30 cellular contexts compared by ENCODE assay signal in genomic region chr7:13197501-13197900, GRCh38.
A peak's percentile ranks its signal among the peaks of the same experiment; 100 is the strongest.
DNase-seq lines count a peak whose midpoint lies in the region; ATAC-seq, FAIRE-seq and TF ChIP-seq lines count a peak whose summit lies in the region.
"Had no signal": no experiment of that assay in that cellular context is flagged by ENCODE, and none has a peak within 500 bp of the region (broad histone marks: within the 10 kb centered on the region; RNA-seq: fewer than 3 reads in every experiment).

No MANE protein-coding gene starts in this region.

- no peak overlapping the region for H2AFZ ChIP-seq in IMR-90 (replicated peaks; ENCODE audit: low read length, poor library complexity)
- peak overlapping the region; percentile 8; the same call in 1 of the 2 replicates for H2AFZ ChIP-seq in K562 (ENCODE audit: low read depth, low read length)

- no peak overlapping the region for H4K8ac ChIP-seq in IMR-90 (ENCODE audit: low read depth in 2 of 2, low read length in 2 of 2)

- no peaks in the 10 kb centered on the region for H3K79me2 ChIP-seq in K562 (ENCODE audit: control insufficient read depth, insufficient read depth, low read length)

- no peak overlapping the region for H2BK5ac ChIP-seq in IMR-90 (ENCODE audit: low read depth, low read length, poor library complexity, severe bottlenecking)

- FAIRE-seq in K562 (lab: Jason Lieb, UNC) = no peak
- FAIRE-seq: G401.6, islet of Langerhans had no signal

- no peak for TF ChIP-seq EP300 in K562 (IDR thresholded peaks at IDR 0.05; ENCODE audit: low read length)

- H3K4ac ChIP-seq in IMR-90 (ENCODE audit: low read depth, low read length) = no peak overlapping the region

- no CpG with 5 or more reads among the region's 2 CpGs for WGBS in IMR-90 (ENCODE audit: extremely low coverage in 2 of 2, insufficient read length in 1 of 2), 2 experiments
- 5% methylated on average over 2 of the region's 2 CpGs for WGBS in K562 (ENCODE audit: insufficient coverage, low coverage, missing lambda C conversion rate)

- H3K27ac ChIP-seq in IMR-90 (ENCODE audit: insufficient read depth, low read length) (no peak overlapping the region), K562 (ENCODE audit: extremely low read depth, low read depth, low read length) (no peak overlapping the region), brain microvascular endothelial cell (no peak overlapping the region)
- H3K27ac ChIP-seq: breast epithelium, C4-2B, coronary artery, left lung, Peyer's patch, prostate gland, sigmoid colon had no signal

- no peak for TF ChIP-seq POLR2A in IMR-90 (IDR thresholded peaks at IDR 0.05; ENCODE audit: low read depth, low read length)
- TF ChIP-seq POLR2A in K562 (conservative IDR thresholded peaks at IDR 0.05) = no peak

- H2BK15ac ChIP-seq in IMR-90 (ENCODE audit: low read depth, low read length) = no peak overlapping the region

- TF ChIP-seq RAD21 in IMR-90 (IDR thresholded peaks at IDR 0.05; ENCODE audit: low read length) (no peak), K562 (CRISPR knock-in tag; conservative IDR thresholded peaks at IDR 0.05 in 1 of 2, IDR thresholded peaks at IDR 0.05 in 1 of 2) (no peak)

- no peak overlapping the region for H3K4me2 ChIP-seq in IMR-90 (ENCODE audit: low read depth, low read length)
- H3K4me2 ChIP-seq in K562 (ENCODE audit: insufficient read depth, low read length) = no peak overlapping the region

- H3K36me3 ChIP-seq in IMR-90 (ENCODE audit: control insufficient read depth, insufficient read depth, low read length) (no peaks in the 10 kb centered on the region), K562 (ENCODE audit: control insufficient read depth, insufficient read depth, low read length) (no peaks in the 10 kb centered on the region), brain microvascular endothelial cell (replicated peaks) (no peaks in the 10 kb centered on the region)
- H3K36me3 ChIP-seq: breast epithelium, HAP-1, left lung, Peyer's patch, prostate gland, sigmoid colon had no signal

- H2BK120ac ChIP-seq in IMR-90 (ENCODE audit: low read depth, low read length) = no peak overlapping the region

- H3K18ac ChIP-seq in IMR-90 (ENCODE audit: low read depth, low read length) = no peak overlapping the region

- CTCF ChIA-PET in IMR-90 (lab: Yijun Ruan, JAX) (no interaction called here), K562 (lab: Yijun Ruan, JAX; ENCODE audit: low intra/inter-chr PET ratio) (no interaction called here)

- H3K9me1 ChIP-seq in IMR-90 (ENCODE audit: insufficient read depth, low read length) (no peaks in the 10 kb centered on the region), K562 (ENCODE audit: control insufficient read depth, insufficient read depth, low read length) (no peaks in the 10 kb centered on the region)

- dilution Hi-C loops in IMR-90 (cut with HindIII; ENCODE audit: low sequenced_read_pairs, unreplicated experiment) = no loop called here

- no peaks in the 10 kb centered on the region for H3K79me1 ChIP-seq in IMR-90 (ENCODE audit: low read depth in 1 of 2, low read length in 2 of 2)

- TF ChIP-seq CTCF in IMR-90 (conservative IDR thresholded peaks at IDR 0.05; ENCODE audit: low read depth, low read length) (no peak), K562 (IDR thresholded peaks at IDR 0.05 in 2 of 3, conservative IDR thresholded peaks at IDR 0.05 in 1 of 3; ENCODE audit: insufficient read depth in 2 of 3, low read depth in 1 of 3, low read length in 3 of 3) (no peak), fibroblast of villous mesenchyme (IDR thresholded peaks at IDR 0.05; ENCODE audit: insufficient read depth, low read depth, low read length) (no peak), brain microvascular endothelial cell (IDR thresholded peaks at IDR 0.05; ENCODE audit: low read depth, low read length, missing control alignments) (no peak)

- no peak overlapping the region for H3K4me3 ChIP-seq in IMR-90 (ENCODE audit: insufficient read depth, low read depth, low read length)
- H3K4me3 ChIP-seq in K562 = no peak overlapping the region
- H3K4me3 ChIP-seq in fibroblast of villous mesenchyme (ENCODE audit: low read depth, low read length) = no peak overlapping the region
- H3K4me3 ChIP-seq in brain microvascular endothelial cell (ENCODE audit: low read depth, low read length) = no peak overlapping the region
- H3K4me3 ChIP-seq: breast epithelium, coronary artery, HAP-1, left lung, Peyer's patch, prostate gland, sigmoid colon had no signal

- no peaks in the 10 kb centered on the region for H3K4me1 ChIP-seq in IMR-90 (ENCODE audit: control insufficient read depth, insufficient read depth, low read length)
- no peaks in the 10 kb centered on the region for H3K4me1 ChIP-seq in K562 (replicated peaks in 1 of 2; ENCODE audit: control insufficient read depth in 2 of 2, insufficient read depth in 2 of 2, low read length in 2 of 2)
- H3K4me1 ChIP-seq: breast epithelium, HAP-1, left lung, Peyer's patch, prostate gland, sigmoid colon had no signal

- H4K91ac ChIP-seq in IMR-90 (ENCODE audit: insufficient read depth, low read depth, low read length) = no peak overlapping the region

- H3K9ac ChIP-seq in IMR-90 (ENCODE audit: low read depth, low read length) (no peak overlapping the region), K562 (ENCODE audit: insufficient read depth in 1 of 2, low read depth in 2 of 2, low read length in 2 of 2) (no peak overlapping the region)

- no peak overlapping the region for H3K23ac ChIP-seq in IMR-90 (ENCODE audit: low read depth, low read length)

- ATAC-seq in IMR-90 (ENCODE audit: low read depth) (peak; percentile 57; the same call in 1 of the 2 replicates), K562 (no peak), GM18909 (IDR thresholded peaks at IDR 0.05; ENCODE audit: poor library complexity, unreplicated experiment) (no peak)
- ATAC-seq: activated CD8-positive, alpha-beta memory T cell treated with anti-CD3 and anti-CD28 coated beads, Interleukin-2, amount 10 ng/mL, durations not matched to agents 7 days and 5 days; left lung; naive thymus-derived CD4-positive, alpha-beta T cell; stimulated activated naive B cell treated with anti-CD40 and anti-IgM and Interleukin-4, amounts not matched to agents 10 μg/mL and 1 μg/mL and 100 μg/mL, for 72 hours had no signal

- peak; percentile 13 for DNase-seq in EH (ENCODE audit: low read depth)
- peak; percentile 60 for DNase-seq in IMR-90
- no peak for DNase-seq in K562 (ENCODE audit: extremely low read depth in 1 of 4, low spot score in 3 of 4)
- peak; percentile 7 for DNase-seq in fibroblast of villous mesenchyme (ENCODE audit: low read depth)
- no peak for DNase-seq in brain microvascular endothelial cell
- no peak for DNase-seq in DMS153 (lab: John Stamatoyannopoulos, UW)
- no peak for DNase-seq in NOMO-1 treated with DMSO at 0.1 percent for 48 hours (lab: John Stamatoyannopoulos, UW; ENCODE audit: unreplicated experiment)
- DNase-seq: activated CD8-positive, alpha-beta memory T cell treated with anti-CD3 and anti-CD28 coated beads, Interleukin-2, amount 10 ng/mL, durations not matched to agents 7 days and 5 days; activated T-cell treated with anti-CD3 and anti-CD28 coated beads, Interleukin-2, amount 50 U/mL, for 48 hours; effector memory CD4-positive, alpha-beta T cell; erythroblast; left lung; naive thymus-derived CD4-positive, alpha-beta T cell; NCI-H1048; NCI-H187; NCI-H2171 treated with DMSO at 0.1 percent for 48 hours; NCI-H526 treated with DMSO at 0.1 percent for 48 hours; Peyer's patch; SHP77 treated with DMSO at 0.1 percent for 48 hours; sigmoid colon; stimulated activated CD4-positive, alpha-beta T cell treated with anti-CD3 and anti-CD28 coated beads, Interleukin-15, amount 100 ng/mL, for 24 hours; stimulated activated naive B cell treated with anti-CD40 and anti-IgM and Interleukin-4, amounts not matched to agents 10 μg/mL and 1 μg/mL and 100 μg/mL, for 72 hours had no signal

- H2AK5ac ChIP-seq in IMR-90 (ENCODE audit: low read depth, low read length) = no peak overlapping the region

- H3K9me3 ChIP-seq in IMR-90 (ENCODE audit: control insufficient read depth, insufficient read depth, low read length) = no peaks in the 10 kb centered on the region
- H3K9me3 ChIP-seq in K562 (replicated peaks; ENCODE audit: control insufficient read depth, insufficient read depth, low read depth, low read length) = no peaks in the 10 kb centered on the region
- H3K9me3 ChIP-seq: breast epithelium, HAP-1, left lung, Peyer's patch, prostate gland, sigmoid colon had no signal

- H4K20me1 ChIP-seq in IMR-90 (ENCODE audit: insufficient read depth, low read length) (no peaks in the 10 kb centered on the region), K562 (replicated peaks; ENCODE audit: control insufficient read depth, insufficient read depth, low read length) (no peaks in the 10 kb centered on the region)

- in situ Hi-C loops in IMR-90 (cut with MboI; ENCODE audit: low sequenced_read_pairs) (no loop called here), K562 (cut with MboI) (no loop called here), brain microvascular endothelial cell (cut with HindIII; ENCODE audit: low pct_ligation_motif_present, low sequenced_read_pairs) (no loop called here)

- H4K5ac ChIP-seq in IMR-90 (ENCODE audit: low read depth, low read length) = no peak overlapping the region

- no TSS peak for BruUV-seq in IMR-90 (replicated peaks; lab: Mats Ljungman, UMichigan)
- no TSS peak for BruUV-seq in K562 (replicated peaks; lab: Mats Ljungman, UMichigan)

- intact Hi-C loops in IMR-90 (cut with micrococcal nuclease) (loop anchor here (5.0 kb wide), 1 partner anchor 510 kb away; the partner anchor contains the start of gene ARL4A), K562 (cut with micrococcal nuclease) (no loop called here)

- no peak overlapping the region for H2AK9ac ChIP-seq in IMR-90 (replicated peaks; ENCODE audit: low read depth, low read length, poor library complexity)

- POLR2A ChIA-PET in IMR-90 (lab: Charles Lee; ENCODE audit: unreplicated experiment) (no interaction called here), K562 (lab: Yijun Ruan, JAX) (no interaction called here)

- H2BK20ac ChIP-seq in IMR-90 (ENCODE audit: low read depth, low read length) = no peak overlapping the region

- H3K56ac ChIP-seq in IMR-90 (ENCODE audit: extremely low read depth, insufficient read depth, low read length) = no peak overlapping the region

- H3K27me3 ChIP-seq in IMR-90 (ENCODE audit: control insufficient read depth, insufficient read depth, low read length) (no peaks in the 10 kb centered on the region; the same call in 1 of the 2 replicates), K562 (ENCODE audit: control insufficient read depth in 2 of 2, insufficient read depth in 2 of 2, low read length in 2 of 2) (no peaks in the 10 kb centered on the region), brain microvascular endothelial cell (replicated peaks) (no peaks in the 10 kb centered on the region)
- H3K27me3 ChIP-seq: breast epithelium, left lung, Peyer's patch, sigmoid colon had no signal

- H3K14ac ChIP-seq in IMR-90 (replicated peaks; ENCODE audit: low read depth, low read length) = no peak overlapping the region

TF ChIP-seq in IMR-90, 13 proteins besides CTCF, POLR2A, EP300 and RAD21:
- TF ChIP-seq CHD1 (IDR thresholded peaks at IDR 0.05; ENCODE audit: low read depth, low read length) = no peak

Comparison
In these comparisons a context has a peak if more than half of its experiments do, and no peak if none do; other contexts are left out.
1. DNase-seq: peak in EH (single experiment), IMR-90 (single experiment) and fibroblast of villous mesenchyme (single experiment); none in K562 (0 of 4), brain microvascular endothelial cell (single experiment), DMS153 (single experiment) and NOMO-1 treated with DMSO at 0.1 percent for 48 hours (single experiment).